Comparison of ENCODE assay signal across 19 cellular contexts in the genomic region with DNA sequence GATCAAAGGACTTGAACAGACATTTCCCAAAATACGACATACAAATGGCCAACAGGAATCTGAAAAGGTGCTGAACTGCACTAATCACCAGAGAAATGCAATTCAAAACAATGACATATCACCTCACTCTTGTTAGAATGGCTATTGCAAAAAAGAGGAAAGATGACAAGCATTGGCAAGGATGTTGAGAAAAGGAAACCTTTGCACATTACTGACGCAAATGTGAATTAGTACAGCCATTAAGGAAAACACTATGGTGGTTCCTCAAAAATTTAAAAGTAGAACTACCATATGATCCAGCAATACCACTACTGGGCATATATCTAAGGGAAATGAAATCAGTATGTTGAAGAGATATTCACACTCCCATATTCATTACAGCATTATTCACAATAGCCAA.
"Had no signal": no experiment of that assay in that cellular context is flagged by ENCODE, and none has a peak within 500 bp of the region (broad histone marks: within the 10 kb centered on the region; RNA-seq: fewer than 3 reads in every experiment).

No MANE protein-coding gene starts in this region.

- H3K27me3 ChIP-seq: adrenal gland, breast epithelium, esophagus squamous epithelium had no signal

- H3K27ac Mint-ChIP-seq: activated CD4-positive, alpha-beta T cell treated with anti-CD3 and anti-CD28 coated beads for 36 hours; activated CD8-positive, alpha-beta memory T cell treated with anti-CD3 and anti-CD28 coated beads, Interleukin-2, amount 10 ng/mL, durations not matched to agents 7 days and 5 days; T-helper 17 cell; WTC11 had no signal

- DNase-seq: activated CD4-positive, alpha-beta memory T cell treated with anti-CD3 and anti-CD28 coated beads, Interleukin-2, amount 10 ng/mL, durations not matched to agents 7 days and 5 days; activated CD4-positive, alpha-beta T cell treated with anti-CD3 and anti-CD28 coated beads for 36 hours; activated CD8-positive, alpha-beta memory T cell treated with anti-CD3 and anti-CD28 coated beads, Interleukin-2, amount 10 ng/mL, durations not matched to agents 7 days and 5 days; activated effector memory CD4-positive, alpha-beta T cell treated with Interleukin-2 at 50 U/mL for 16 hours; adrenal gland; dermis blood vessel endothelial cell; effector memory CD4-positive, alpha-beta T cell; esophagus squamous epithelium; mesendoderm; naive thymus-derived CD8-positive, alpha-beta T cell; stimulated activated CD8-positive, alpha-beta memory T cell treated with anti-CD3 and anti-CD28 coated beads, Interleukin-4, amount 100 ng/mL, for 48 hours; stimulated activated naive CD4-positive, alpha-beta T cell; T-helper 17 cell had no signal

- ATAC-seq: activated CD4-positive, alpha-beta T cell treated with anti-CD3 and anti-CD28 coated beads for 36 hours; activated CD8-positive, alpha-beta memory T cell treated with anti-CD3 and anti-CD28 coated beads, Interleukin-2, amount 10 ng/mL, durations not matched to agents 7 days and 5 days; activated naive CD4-positive, alpha-beta T cell treated with anti-CD3 and anti-CD28 coated beads, Interleukin-2, amount 50 U/mL, for 72 hours; naive thymus-derived CD8-positive, alpha-beta T cell; sciatic nerve; T-helper 17 cell; WTC11 had no signal

- H3K27me3 Mint-ChIP-seq: activated CD4-positive, alpha-beta memory T cell treated with anti-CD3 and anti-CD28 coated beads, Interleukin-2, amount 10 ng/mL, durations not matched to agents 7 days and 5 days; activated CD4-positive, alpha-beta T cell treated with anti-CD3 and anti-CD28 coated beads for 36 hours; activated CD8-positive, alpha-beta memory T cell treated with anti-CD3 and anti-CD28 coated beads, Interleukin-2, amount 10 ng/mL, durations not matched to agents 7 days and 5 days; naive thymus-derived CD8-positive, alpha-beta T cell; T-helper 17 cell had no signal

- H3K27ac ChIP-seq: adrenal gland, breast epithelium, parathyroid adenoma had no signal

- H3K4me3 ChIP-seq: adrenal gland, breast epithelium, esophagus squamous epithelium, smooth muscle cell had no signal

- H3K36me3 ChIP-seq: adrenal gland, breast epithelium had no signal

- H3K4me3 Mint-ChIP-seq: activated CD4-positive, alpha-beta memory T cell treated with anti-CD3 and anti-CD28 coated beads, Interleukin-2, amount 10 ng/mL, durations not matched to agents 7 days and 5 days; activated CD4-positive, alpha-beta T cell treated with anti-CD3 and anti-CD28 coated beads for 36 hours; activated CD8-positive, alpha-beta memory T cell treated with anti-CD3 and anti-CD28 coated beads, Interleukin-2, amount 10 ng/mL, durations not matched to agents 7 days and 5 days; naive thymus-derived CD8-positive, alpha-beta T cell; T-helper 17 cell; WTC11 had no signal

- H3K9me3 ChIP-seq: adrenal gland, breast epithelium, esophagus squamous epithelium had no signal

- H3K4me1 ChIP-seq: adrenal gland, breast epithelium had no signal
